Comparison of ENCODE assay signal across 15 cellular contexts in genomic region chr10:529831-530230, GRCh38.
DNase-seq lines count a peak whose midpoint lies in the region; ATAC-seq and TF ChIP-seq lines count a peak whose summit lies in the region.
"Had no signal": no experiment of that assay in that cellular context is flagged by ENCODE, and none has a peak within 500 bp of the region (broad histone marks: within the 10 kb centered on the region; RNA-seq: fewer than 3 reads in every experiment).

No MANE protein-coding gene starts in this region.

- peaks cover 22% of the 10 kb centered on the region for H3K4me1 Mint-ChIP-seq in chondrocyte (ENCODE audit: low read depth)
- H3K4me1 Mint-ChIP-seq: CD4-positive, alpha-beta memory T cell had no signal

- no peak overlapping the region for H3K27ac Mint-ChIP-seq in chondrocyte (ENCODE audit: unreplicated experiment)
- H3K27ac Mint-ChIP-seq: CD4-positive, alpha-beta memory T cell; H9 had no signal

- DNase-seq in chondrocyte (ENCODE audit: low spot score) (peak; percentile 72), posterior vena cava (ENCODE audit: low spot score) (peak; percentile 73), upper lobe of right lung (peak; percentile 50), H4 (ENCODE audit: low spot score) (no peak)
- DNase-seq: BE2C, DMS153, DND-41, GDM1, GM23248, H9 had no signal

- H3K9me2 ChIP-seq in OCI-LY1 (ENCODE audit: low read depth, low read length): no peaks in the 10 kb centered on the region

- H2AFZ ChIP-seq in OCI-LY1 (ENCODE audit: low read length): no peak overlapping the region
- H2AFZ ChIP-seq: GM23248 had no signal

- ATAC-seq in upper lobe of right lung (no peak), GM19397 (IDR thresholded peaks at IDR 0.05; ENCODE audit: unreplicated experiment) (no peak)
- ATAC-seq: A549 had no signal

- H3K4me1 ChIP-seq in OCI-LY1 (ENCODE audit: insufficient read depth, low read length, severe bottlenecking) (peaks cover 82% of the 10 kb centered on the region), upper lobe of right lung (no peaks in the 10 kb centered on the region)
- H3K4me1 ChIP-seq: A549, BE2C had no signal

- peak overlapping the region; percentile 97 for H3K27ac ChIP-seq in OCI-LY1 (ENCODE audit: low read depth, low read length, poor library complexity, severe bottlenecking)
- no peak overlapping the region for H3K27ac ChIP-seq in upper lobe of right lung
- H3K27ac ChIP-seq: A549, C4-2B, GM23248 had no signal

- intact Hi-C loops in posterior vena cava (cut with DNase I) (no loop called here), upper lobe of right lung (cut with DNase I) (no loop called here)

- H3K36me3 Mint-ChIP-seq in chondrocyte (ENCODE audit: low read depth): no peaks in the 10 kb centered on the region
- H3K36me3 Mint-ChIP-seq: CD4-positive, alpha-beta memory T cell had no signal

- H3F3A ChIP-seq in OCI-LY1 (ENCODE audit: insufficient read depth, low read length): peaks cover 6% of the 10 kb centered on the region; the same call in 1 of the 2 replicates

- H3K27me3 Mint-ChIP-seq in chondrocyte (ENCODE audit: low read depth): no peaks in the 10 kb centered on the region

- H3K79me2 ChIP-seq in OCI-LY1 (ENCODE audit: insufficient read depth, low read length): peaks cover 30% of the 10 kb centered on the region

- H3K4me3 ChIP-seq in OCI-LY1 (ENCODE audit: low read depth, low read length, poor library complexity, severe bottlenecking) (no peak overlapping the region), upper lobe of right lung (no peak overlapping the region)
- H3K4me3 ChIP-seq: A549, GM23248 had no signal

- H3K9me3 ChIP-seq in OCI-LY1 (ENCODE audit: low read length) (no peaks in the 10 kb centered on the region), upper lobe of right lung (no peaks in the 10 kb centered on the region)
- H3K9me3 ChIP-seq: A549, BE2C had no signal

- H4K20me1 ChIP-seq in OCI-LY1 (ENCODE audit: insufficient read depth, low read length): no peaks in the 10 kb centered on the region

- TF ChIP-seq CTCF in OCI-LY1 (IDR thresholded peaks at IDR 0.05; ENCODE audit: low read length): no peak
- no peak for TF ChIP-seq CTCF in chondrocyte (IDR thresholded peaks at IDR 0.05)
- no peak for TF ChIP-seq CTCF in upper lobe of right lung (IDR thresholded peaks at IDR 0.05)

- peak overlapping the region; percentile 0; the same call in 1 of the 2 replicates for H3K9ac ChIP-seq in OCI-LY1 (ENCODE audit: low read length)
- H3K9ac ChIP-seq: GM23248 had no signal

- H3K4me3 Mint-ChIP-seq in chondrocyte (ENCODE audit: unreplicated experiment): no peak overlapping the region
- H3K4me3 Mint-ChIP-seq: CD4-positive, alpha-beta memory T cell; H9 had no signal

- H3K36me3 ChIP-seq in OCI-LY1 (ENCODE audit: insufficient read depth, low read length) (peaks cover 45% of the 10 kb centered on the region; the same call in 1 of the 2 replicates), upper lobe of right lung (no peaks in the 10 kb centered on the region)
- H3K36me3 ChIP-seq: BE2C had no signal

- H3K4me2 ChIP-seq in OCI-LY1 (ENCODE audit: low read length): peak overlapping the region; percentile 51; the same call in 1 of the 2 replicates
- H3K4me2 ChIP-seq: A549 had no signal

- no peaks in the 10 kb centered on the region for H3K9me3 Mint-ChIP-seq in chondrocyte (ENCODE audit: low read depth)
- H3K9me3 Mint-ChIP-seq: CD4-positive, alpha-beta memory T cell; H9 had no signal

- H3K27me3 ChIP-seq in OCI-LY1 (ENCODE audit: insufficient read depth, low read length) (no peaks in the 10 kb centered on the region), upper lobe of right lung (no peaks in the 10 kb centered on the region)
- H3K27me3 ChIP-seq: BE2C had no signal
